21 cellular contexts compared by ENCODE assay signal in genomic region chr4:151649461-151649860, GRCh38.
"Had no signal": no experiment of that assay in that cellular context is flagged by ENCODE, and none has a peak within 500 bp of the region (broad histone marks: within the 10 kb centered on the region; RNA-seq: fewer than 3 reads in every experiment).

No MANE protein-coding gene starts in this region.

- H3K27ac ChIP-seq: suprapubic skin, WERI-Rb-1 had no signal

- DNase-seq: activated CD4-positive, alpha-beta T cell treated with anti-CD3 and anti-CD28 coated beads for 36 hours; activated CD8-positive, alpha-beta T cell treated with anti-CD3 and anti-CD28 coated beads for 36 hours; activated effector memory CD4-positive, alpha-beta T cell treated with Interleukin-2 at 50 U/mL for 16 hours; activated naive CD8-positive, alpha-beta T cell treated with anti-CD3 and anti-CD28 coated beads for 36 hours; activated T-cell treated with anti-CD3 and anti-CD28 coated beads, Interleukin-2, amount 50 U/mL, for 4 hours; amygdala; cerebellar nuclear complex; effector memory CD4-positive, alpha-beta T cell; foreskin fibroblast; glutamatergic neuron; kidney glomerular epithelial cell; left ventricle myocardium superior; mesendoderm; nucleus accumbens; small intestine; stimulated activated CD4-positive, alpha-beta T cell treated with anti-CD3 and anti-CD28 coated beads, Interleukin-4, amount 100 ng/mL, for 24 hours; stimulated activated naive CD4-positive, alpha-beta T cell treated with Interleukin-2 at 50 U/mL for 16 hours; T-helper 1 cell; trophoblast cell; WERI-Rb-1 had no signal

- H3K36me3 ChIP-seq: WERI-Rb-1 had no signal

- ATAC-seq: activated CD4-positive, alpha-beta T cell treated with anti-CD3 and anti-CD28 coated beads for 36 hours; activated CD8-positive, alpha-beta T cell treated with anti-CD3 and anti-CD28 coated beads for 36 hours; activated T-cell treated with anti-CD3 and anti-CD28 coated beads, Interleukin-2, amount 50 U/mL, for 4 hours; left ventricle myocardium superior had no signal

- H3K4me3 ChIP-seq: suprapubic skin had no signal

- H3K9me3 ChIP-seq: suprapubic skin had no signal

- H3K27me3 ChIP-seq: suprapubic skin had no signal
